In genomic region chr6:75986935-75987334, GRCh38 we compare ENCODE assay signal across 20 cellular contexts.
DNase-seq lines count a peak whose midpoint lies in the region; ATAC-seq, FAIRE-seq and TF ChIP-seq lines count a peak whose summit lies in the region.
"Had no signal": no experiment of that assay in that cellular context is flagged by ENCODE, and none has a peak within 500 bp of the region (broad histone marks: within the 10 kb centered on the region; RNA-seq: fewer than 3 reads in every experiment).

No MANE protein-coding gene starts in this region.

- no peak for TF ChIP-seq POLR2A in H1 (IDR thresholded peaks at IDR 0.05; ENCODE audit: control extremely low read depth in 1 of 2, low read depth in 2 of 2, low read length in 2 of 2)

- no peak overlapping the region for H2BK120ac ChIP-seq in H1 (replicated peaks; ENCODE audit: low read depth, low read length)

- no peaks in the 10 kb centered on the region for H3K9me2 ChIP-seq in GM23338 (ENCODE audit: insufficient read depth)

- peaks cover 2% of the 10 kb centered on the region for H3K27me3 Mint-ChIP-seq in GM23338 (ENCODE audit: insufficient read depth, low read depth, poor library complexity)
- H3K27me3 Mint-ChIP-seq: CD4-positive, alpha-beta T cell had no signal

- H3K27ac Mint-ChIP-seq in GM23338 = peak overlapping the region; percentile 77
- H3K27ac Mint-ChIP-seq: CD4-positive, alpha-beta T cell had no signal

- no peak overlapping the region for H2AFZ ChIP-seq in GM23338
- H2AFZ ChIP-seq in H1 (ENCODE audit: low read length) = no peak overlapping the region
- H2AFZ ChIP-seq: GM23248 had no signal

- no peak overlapping the region for H3K27ac ChIP-seq in GM23338 (ENCODE audit: low read depth)
- H3K27ac ChIP-seq in HUES6 (ENCODE audit: low read depth, low read length) = peak overlapping the region; percentile 38; the same call in 1 of the 2 replicates
- H3K27ac ChIP-seq in H1 (ENCODE audit: low read depth, low read length) = no peak overlapping the region
- H3K27ac ChIP-seq: 22Rv1, A549, C4-2B, GM23248, KMS-11 had no signal

- ATAC-seq in GM23338 (peak; percentile 78), HG03565 (IDR thresholded peaks at IDR 0.05; ENCODE audit: unreplicated experiment) (no peak), HG02642 (IDR thresholded peaks at IDR 0.05; ENCODE audit: poor library complexity, unreplicated experiment) (no peak)
- ATAC-seq: A549 had no signal

- no peak overlapping the region for H3K4me2 ChIP-seq in GM23338
- no peak overlapping the region for H3K4me2 ChIP-seq in H1 (ENCODE audit: insufficient read depth in 1 of 2, low read depth in 2 of 2, low read length in 2 of 2)
- H3K4me2 ChIP-seq: A549, KMS-11 had no signal

- no peaks in the 10 kb centered on the region; the same call in 2 of the 3 replicates for H3K36me3 Mint-ChIP-seq in GM23338 (ENCODE audit: low read depth)

- POLR2A ChIA-PET in H1 (lab: Charles Lee; ENCODE audit: partially characterized antibody) = no interaction called here

- H3K9me3 Mint-ChIP-seq in GM23338 = no peaks in the 10 kb centered on the region; the same call in 1 of the 3 replicates

- H3F3A ChIP-seq in GM23338 (replicated peaks; ENCODE audit: low read depth) = no peaks in the 10 kb centered on the region

- no peaks in the 10 kb centered on the region for H3K79me1 ChIP-seq in H1 (ENCODE audit: low read depth, low read length)

- H3K4me1 Mint-ChIP-seq in GM23338 = peaks cover 28% of the 10 kb centered on the region

- H3K4me3 Mint-ChIP-seq in GM23338 = no peak overlapping the region
- H3K4me3 Mint-ChIP-seq: CD4-positive, alpha-beta T cell had no signal

- no peak overlapping the region for H2AK5ac ChIP-seq in H1 (ENCODE audit: low read depth, low read length)

- no peak overlapping the region for H2BK15ac ChIP-seq in H1 (ENCODE audit: low read length)

- no peak overlapping the region for H3K14ac ChIP-seq in H1 (ENCODE audit: insufficient read length)

- H3K4ac ChIP-seq in H1 (replicated peaks; ENCODE audit: insufficient read length, low read depth, low read length) = no peak overlapping the region

- H3K23me2 ChIP-seq in H1 (ENCODE audit: low read depth, low read length) = no peaks in the 10 kb centered on the region

- H2BK5ac ChIP-seq in H1 (ENCODE audit: low read depth, low read length) = no peak overlapping the region

- H3K4me1 ChIP-seq in GM23338 (ENCODE audit: insufficient read depth) = peaks cover 16% of the 10 kb centered on the region
- peaks cover 9% of the 10 kb centered on the region for H3K4me1 ChIP-seq in HUES6 (ENCODE audit: control insufficient read depth, insufficient read depth, low read length)
- peaks cover 0 to 10% (median 0%) of the 10 kb centered on the region in 4 experiments; a peak in 1 of 7 replicates for H3K4me1 ChIP-seq in H1 (replicated peaks in 1 of 4; ENCODE audit: control insufficient read depth in 3 of 4, insufficient read depth in 4 of 4, low read length in 3 of 4)
- H3K4me1 ChIP-seq: A549, Caco-2, HAP-1 had no signal

- TF ChIP-seq EP300 in H1 (IDR thresholded peaks at IDR 0.05; ENCODE audit: borderline replicate concordance in 1 of 2, low read depth in 2 of 2, low read length in 2 of 2) = no peak

- TF ChIP-seq CTCF in GM23338 (conservative IDR thresholded peaks at IDR 0.05; ENCODE audit: low read depth in 2 of 2) (no peak), H1 (IDR thresholded peaks at IDR 0.05; ENCODE audit: control extremely low read depth in 1 of 3, insufficient read depth in 1 of 3, low read depth in 1 of 3, low read length in 3 of 3) (no peak)

- H3K36me3 ChIP-seq in GM23338 (ENCODE audit: insufficient read depth) = no peaks in the 10 kb centered on the region
- no peaks in the 10 kb centered on the region for H3K36me3 ChIP-seq in HUES6 (ENCODE audit: control insufficient read depth, insufficient read depth, low read length)
- H3K36me3 ChIP-seq in H1 (ENCODE audit: control insufficient read depth in 2 of 4, insufficient read depth in 4 of 4, low read length in 3 of 4) = no peaks in the 10 kb centered on the region
- H3K36me3 ChIP-seq: HAP-1 had no signal

- H3K9ac ChIP-seq in HUES6 (ENCODE audit: low read length) (no peak overlapping the region), H1 (replicated peaks in 1 of 4; ENCODE audit: extremely low read depth in 1 of 4, low read depth in 3 of 4, low read length in 3 of 4) (no peak overlapping the region)
- H3K9ac ChIP-seq: GM23248, KMS-11 had no signal

- FAIRE-seq in H1 (lab: Jason Lieb, UNC) = peak; percentile 36
- FAIRE-seq: A549, D721Med, G401.6, GM12891, HTR-8/SVneo had no signal

- CTCF ChIA-PET in H1 (lab: Charles Lee; ENCODE audit: partially characterized antibody) = no interaction called here

- no peak for TF ChIP-seq RAD21 in H1 (IDR thresholded peaks at IDR 0.05 in 1 of 2, conservative IDR thresholded peaks at IDR 0.05 in 1 of 2; ENCODE audit: low read depth in 2 of 2, low read length in 2 of 2)

- H4K20me1 ChIP-seq in GM23338 (replicated peaks; ENCODE audit: insufficient read depth) = no peaks in the 10 kb centered on the region
- no peaks in the 10 kb centered on the region for H4K20me1 ChIP-seq in H1 (replicated peaks in 1 of 2; ENCODE audit: control insufficient read depth in 1 of 2, insufficient read depth in 2 of 2, low read length in 2 of 2)

- H4K91ac ChIP-seq in H1 (replicated peaks; ENCODE audit: insufficient read length, low read length) = no peak overlapping the region

- no peak overlapping the region for H2BK12ac ChIP-seq in H1 (ENCODE audit: low read depth, low read length)

- WGBS in H1 (ENCODE audit: extremely low coverage in 1 of 2, insufficient coverage in 1 of 2, insufficient read length in 1 of 2, insufficient replicate concordance in 2 of 2, low coverage in 1 of 2, low lambda C conversion rate in 2 of 2, missing lambda C conversion rate in 1 of 2), 2 experiments = 34% methylated on average over 3 of the region's 3 CpGs; no CpG with 5 or more reads in 1 of the 2 experiments

- H3K18ac ChIP-seq in H1 (ENCODE audit: extremely low read depth, low read length) = no peak overlapping the region

- H4K8ac ChIP-seq in H1 (ENCODE audit: extremely low read depth, insufficient read depth, low read length) = no peak overlapping the region

- H3K4me3 ChIP-seq in GM23338 = no peak overlapping the region
- H3K4me3 ChIP-seq in HUES6 (ENCODE audit: low read depth, low read length) = no peak overlapping the region
- no peak overlapping the region for H3K4me3 ChIP-seq in H1 (ENCODE audit: extremely low read depth in 1 of 4, insufficient read depth in 2 of 4, low read depth in 3 of 4, low read length in 4 of 4)
- H3K4me3 ChIP-seq: A549, GM23248, HAP-1 had no signal

- no peaks in the 10 kb centered on the region for H3K79me2 ChIP-seq in GM23338 (replicated peaks; ENCODE audit: insufficient read depth)
- no peaks in the 10 kb centered on the region for H3K79me2 ChIP-seq in H1 (ENCODE audit: control insufficient read depth in 1 of 2, insufficient read depth in 2 of 2, low read length in 2 of 2)

- no peaks in the 10 kb centered on the region for H3K27me3 ChIP-seq in GM23338 (ENCODE audit: insufficient read depth)
- no peaks in the 10 kb centered on the region for H3K27me3 ChIP-seq in HUES6 (ENCODE audit: control insufficient read depth, insufficient read depth, low read length)
- H3K27me3 ChIP-seq in H1 (replicated peaks in 1 of 4; ENCODE audit: control insufficient read depth in 3 of 4, extremely low read depth in 1 of 4, insufficient read depth in 3 of 4, low read length in 3 of 4) = no peaks in the 10 kb centered on the region

- no peak overlapping the region for H3K23ac ChIP-seq in H1 (ENCODE audit: insufficient read length)

- DNase-seq in GM23338 (ENCODE audit: low spot score) (peak; percentile 56), H1 (ENCODE audit: low read depth in 1 of 2, low spot score in 2 of 2) (no peak), iPS-NIHi7 (ENCODE audit: extremely low spot score) (peak; percentile 47)
- DNase-seq in activated CD8-positive, alpha-beta memory T cell treated with anti-CD3 and anti-CD28 coated beads for 24 hours = no peak
- DNase-seq: AML-193; Caco-2; CD4-positive, alpha-beta T cell; GM23248 had no signal

- no peak overlapping the region for H4K5ac ChIP-seq in H1 (ENCODE audit: insufficient read length, low read depth, low read length)

- no peak overlapping the region for H3K56ac ChIP-seq in H1 (replicated peaks; ENCODE audit: insufficient read length, low read depth, low read length)

- H3K9me3 ChIP-seq in HUES6 (ENCODE audit: control insufficient read depth, insufficient read depth, low read depth, low read length) (no peaks in the 10 kb centered on the region), H1 (ENCODE audit: insufficient read depth in 2 of 2, low read depth in 1 of 2, low read length in 1 of 2) (no peaks in the 10 kb centered on the region)
- H3K9me3 ChIP-seq: A549, Caco-2, HAP-1 had no signal

- H2BK20ac ChIP-seq in H1 (ENCODE audit: low read length) = no peak overlapping the region

TF ChIP-seq in H1, 55 proteins besides CTCF, POLR2A, EP300 and RAD21:
- TF ChIP-seq ATF3 (IDR thresholded peaks at IDR 0.05; ENCODE audit: insufficient read depth, low read depth, low read length) = no peak
- TF ChIP-seq GABPA (IDR thresholded peaks at IDR 0.05; ENCODE audit: borderline replicate concordance, insufficient read depth, low read length) = no peak
- TF ChIP-seq JUND (IDR thresholded peaks at IDR 0.05; ENCODE audit: low read length) = peak; percentile 63; the same call in 1 of the 2 replicates
- TF ChIP-seq EGR1 (IDR thresholded peaks at IDR 0.05; ENCODE audit: borderline replicate concordance, low read depth, low read length) = no peak
- no peak for TF ChIP-seq FOSL1 (IDR thresholded peaks at IDR 0.05; ENCODE audit: insufficient read depth, low read depth, low read length)
TF ChIP-seq in H1: peak in this region for 1.

Comparison
In these comparisons a context has a peak if more than half of its experiments do, and no peak if none do; other contexts are left out.
1. DNase-seq: peak in GM23338 (single experiment) and iPS-NIHi7 (single experiment); none in H1 (0 of 2) and activated CD8-positive, alpha-beta memory T cell treated with anti-CD3 and anti-CD28 coated beads for 24 hours (single experiment).